Comparison of ENCODE assay signal across 15 cellular contexts in genomic region chr9:130022566-130023146, GRCh38. TPM values are rescaled to one million over a fixed set of nuclear protein-coding genes. Genes with fewer than 3 reads are reported as not detected.
A peak's percentile ranks its signal among the peaks of the same experiment; 100 is the strongest.
DNase-seq lines count a peak whose midpoint lies in the region; ATAC-seq, FAIRE-seq and TF ChIP-seq lines count a peak whose summit lies in the region.
"Had no signal": no experiment of that assay in that cellular context is flagged by ENCODE, and none has a peak within 500 bp of the region (broad histone marks: within the 10 kb centered on the region; RNA-seq: fewer than 3 reads in every experiment).

No MANE protein-coding gene starts in this region.

- DNase-seq in CD4-positive, alpha-beta memory T cell: no peak
- DNase-seq in activated naive CD8-positive, alpha-beta T cell treated with anti-CD3 and anti-CD28 coated beads for 36 hours: no peak
- DNase-seq in prostate gland (ENCODE audit: low spot score) (no peak), H9 (no peak), WERI-Rb-1 (no peak), urothelium cell line (ENCODE audit: low spot score) (no peak)
- DNase-seq: caudate nucleus; NCI-H1092 treated with DMSO at 0.1 percent for 48 hours; NCI-H446; stimulated activated CD4-positive, alpha-beta T cell treated with anti-CD3 and anti-CD28 coated beads, Interleukin-4, amount 100 ng/mL, for 1 hour had no signal

- H3K56ac ChIP-seq in H9 (ENCODE audit: insufficient read length, low read depth, low read length): no peak overlapping the region

- H2AFZ ChIP-seq in H9 (ENCODE audit: low read length): no peak overlapping the region

- H4K20me1 ChIP-seq in H9 (ENCODE audit: control insufficient read depth, insufficient read depth, insufficient read length): no peaks in the 10 kb centered on the region

- H3K18ac ChIP-seq in H9 (ENCODE audit: insufficient read length, low read depth, low read length): no peak overlapping the region

- ATAC-seq in GM21447 (IDR thresholded peaks at IDR 0.05; ENCODE audit: unreplicated experiment): peak; percentile 10
- ATAC-seq in HG02973 (IDR thresholded peaks at IDR 0.05; ENCODE audit: unreplicated experiment): no peak
- ATAC-seq: HCT116 had no signal

- no peak for FAIRE-seq in urothelium cell line (lab: Jason Lieb, UNC)
- FAIRE-seq: D721Med had no signal

- no peak overlapping the region for H2BK20ac ChIP-seq in H9 (ENCODE audit: low read depth, low read length, poor library complexity, severe bottlenecking)

- H4K5ac ChIP-seq in H9 (ENCODE audit: insufficient read length, low read depth, low read length): no peak overlapping the region

- TF ChIP-seq CTCF in prostate gland (IDR thresholded peaks at IDR 0.05) (no peak), H9 (conservative IDR thresholded peaks at IDR 0.05) (no peak), WERI-Rb-1 (IDR thresholded peaks at IDR 0.05; ENCODE audit: low read depth, low read length) (no peak)

- no peak for TF ChIP-seq POLR2A in prostate gland (IDR thresholded peaks at IDR 0.05)

- WGBS in prostate gland: 79% methylated on average over 8 of the region's 8 CpGs
- no CpG with 5 or more reads among the region's 8 CpGs for WGBS in H9 (ENCODE audit: extremely low coverage, insufficient read length, low lambda C conversion rate)

- H3K27me3 ChIP-seq in CD4-positive, alpha-beta memory T cell (ENCODE audit: insufficient read depth, low read length): no peaks in the 10 kb centered on the region
- H3K27me3 ChIP-seq in prostate gland (replicated peaks; ENCODE audit: insufficient read depth): no peaks in the 10 kb centered on the region
- no peaks in the 10 kb centered on the region for H3K27me3 ChIP-seq in H9 (ENCODE audit: insufficient read depth, low read length)
- no peaks in the 10 kb centered on the region for H3K27me3 ChIP-seq in WERI-Rb-1 (ENCODE audit: insufficient read depth, low read depth, severe bottlenecking)

- no peaks in the 10 kb centered on the region for H3K36me3 ChIP-seq in CD4-positive, alpha-beta memory T cell (ENCODE audit: insufficient read depth, low read length)
- H3K36me3 ChIP-seq in prostate gland (no peaks in the 10 kb centered on the region), WERI-Rb-1 (no peaks in the 10 kb centered on the region)

- no peak overlapping the region for H3K9ac ChIP-seq in H9 (ENCODE audit: extremely low read depth, insufficient read length, low read length)

- intact Hi-C loops in CD4-positive, alpha-beta memory T cell (cut with micrococcal nuclease): loop anchor here (2.0 kb wide), 1 partner anchor 14 kb away; no protein-coding TSS in a partner anchor
- intact Hi-C loops in prostate gland (cut with DNase I): no loop called here

- H3K36me3 Mint-ChIP-seq in CD4-positive, alpha-beta memory T cell: peaks cover 16 to 57% of the 10 kb centered on the region in 2 donors
- peaks cover 65% of the 10 kb centered on the region for H3K36me3 Mint-ChIP-seq in activated naive CD8-positive, alpha-beta T cell treated with anti-CD3 and anti-CD28 coated beads for 36 hours
- H3K36me3 Mint-ChIP-seq in H9 (ENCODE audit: insufficient read depth in 1 of 3, low read depth in 3 of 3): no peaks in the 10 kb centered on the region; a peak in 1 of 7 replicates

- POLR2A ChIA-PET in CD4-positive, alpha-beta memory T cell (lab: Charles Lee; ENCODE audit: partially characterized antibody): interaction anchor here (0.6 to 2.7 kb wide), 8 partner anchors 9 to 78 kb away, joined by 3 to 14 read pairs (median 4); partner anchors contain the start of gene FNBP1

- H3K4me3 ChIP-seq in CD4-positive, alpha-beta memory T cell (ENCODE audit: low read length in 2 of 2): no peak overlapping the region
- no peak overlapping the region for H3K4me3 ChIP-seq in prostate gland
- no peak overlapping the region for H3K4me3 ChIP-seq in WERI-Rb-1 (ENCODE audit: low read depth, low read length)

- H3K9me3 Mint-ChIP-seq in CD4-positive, alpha-beta memory T cell: peaks cover 0 to 2% (median 0%) of the 10 kb centered on the region in 8 donors
- H3K9me3 Mint-ChIP-seq in activated naive CD8-positive, alpha-beta T cell treated with anti-CD3 and anti-CD28 coated beads for 36 hours: no peaks in the 10 kb centered on the region
- H3K9me3 Mint-ChIP-seq in H9: no peaks in the 10 kb centered on the region

- H3T11ph ChIP-seq in H9 (ENCODE audit: low read length): no peak overlapping the region

- no peak overlapping the region for H2BK5ac ChIP-seq in H9 (ENCODE audit: insufficient read length, low read length)

- no peak overlapping the region for H2BK15ac ChIP-seq in H9 (ENCODE audit: low read depth, low read length)

- H2BK12ac ChIP-seq in H9 (ENCODE audit: insufficient read length, low read depth, low read length): no peak overlapping the region

- peaks cover 90% of the 10 kb centered on the region for H3K4me1 ChIP-seq in CD4-positive, alpha-beta memory T cell (ENCODE audit: insufficient read depth, low read length)
- peaks cover 8% of the 10 kb centered on the region for H3K4me1 ChIP-seq in prostate gland (replicated peaks)
- H3K4me1 ChIP-seq in H9 (ENCODE audit: insufficient read depth, low read length): no peaks in the 10 kb centered on the region; the same call in 1 of the 2 replicates

- H3K27me3 Mint-ChIP-seq in CD4-positive, alpha-beta memory T cell: no peaks in the 10 kb centered on the region
- no peaks in the 10 kb centered on the region for H3K27me3 Mint-ChIP-seq in activated naive CD8-positive, alpha-beta T cell treated with anti-CD3 and anti-CD28 coated beads for 36 hours
- H3K27me3 Mint-ChIP-seq in H9 (ENCODE audit: low read depth): no peaks in the 10 kb centered on the region

- H3K4me2 ChIP-seq in H9 (ENCODE audit: insufficient read depth, insufficient read length, low read length): no peak overlapping the region

- H3K4me3 Mint-ChIP-seq in CD4-positive, alpha-beta memory T cell: peak overlapping the region in 6 of 8 donors; percentile 40 to 70 (median 59)
- no peak overlapping the region for H3K4me3 Mint-ChIP-seq in activated naive CD8-positive, alpha-beta T cell treated with anti-CD3 and anti-CD28 coated beads for 36 hours
- no peak overlapping the region for H3K4me3 Mint-ChIP-seq in H9

- CTCF ChIA-PET in CD4-positive, alpha-beta memory T cell (lab: Charles Lee; ENCODE audit: partially characterized antibody): interaction anchor here (1.6 kb wide), 1 partner anchor 10 kb away, joined by 3 read pairs; no protein-coding TSS in a partner anchor

- no peak overlapping the region for H3K23ac ChIP-seq in H9 (ENCODE audit: insufficient read length, low read depth, low read length)

- no peak overlapping the region for H4K91ac ChIP-seq in H9 (ENCODE audit: insufficient read length, low read depth, low read length)

- H3K4me1 Mint-ChIP-seq in CD4-positive, alpha-beta memory T cell: peaks cover 65 to 95% (median 75%) of the 10 kb centered on the region in 4 donors
- peaks cover 86% of the 10 kb centered on the region for H3K4me1 Mint-ChIP-seq in activated naive CD8-positive, alpha-beta T cell treated with anti-CD3 and anti-CD28 coated beads for 36 hours
- peaks cover 3 to 8% of the 10 kb centered on the region in 2 experiments; a peak in 2 of 4 replicates for H3K4me1 Mint-ChIP-seq in H9

- no peaks in the 10 kb centered on the region for H3K9me3 ChIP-seq in CD4-positive, alpha-beta memory T cell (ENCODE audit: control insufficient read depth in 1 of 2, low read length in 2 of 2)
- H3K9me3 ChIP-seq in prostate gland: no peaks in the 10 kb centered on the region
- no peaks in the 10 kb centered on the region for H3K9me3 ChIP-seq in H9 (ENCODE audit: control insufficient read depth, low read depth, low read length)
- no peaks in the 10 kb centered on the region for H3K9me3 ChIP-seq in WERI-Rb-1 (ENCODE audit: severe bottlenecking)

- no peak overlapping the region for H2BK120ac ChIP-seq in H9 (ENCODE audit: low read depth, low read length, poor library complexity, severe bottlenecking)

- H2AK5ac ChIP-seq in H9 (ENCODE audit: insufficient read length, low read length): no peak overlapping the region

- no peaks in the 10 kb centered on the region for H3K79me1 ChIP-seq in H9 (ENCODE audit: insufficient read depth, low read depth, low read length, poor library complexity, severe bottlenecking)

- no peak overlapping the region for H4K8ac ChIP-seq in H9 (replicated peaks; ENCODE audit: insufficient read length, low read depth, low read length)

- H3K23me2 ChIP-seq in H9 (ENCODE audit: insufficient read length, low read depth, low read length, poor library complexity, severe bottlenecking): no peaks in the 10 kb centered on the region

- no peak overlapping the region for H3K14ac ChIP-seq in H9 (ENCODE audit: insufficient read depth, low read length)

- no peaks in the 10 kb centered on the region; the same call in 1 of the 2 replicates for H3K79me2 ChIP-seq in H9 (ENCODE audit: insufficient read depth, low read length)

- H3K4ac ChIP-seq in H9 (ENCODE audit: low read depth, low read length): no peak overlapping the region

- H3K27ac ChIP-seq in CD4-positive, alpha-beta memory T cell (ENCODE audit: low read depth, low read length): peak overlapping the region; percentile 39
- H3K27ac ChIP-seq in prostate gland (peak overlapping the region; percentile 50 to 68), H9 (ENCODE audit: insufficient read length, low read depth, low read length) (no peak overlapping the region), WERI-Rb-1 (no peak overlapping the region)
- H3K27ac ChIP-seq: RWPE1 had no signal

- peak overlapping the region; percentile 58 to 95 (median 79) for H3K27ac Mint-ChIP-seq in CD4-positive, alpha-beta memory T cell
- H3K27ac Mint-ChIP-seq in activated naive CD8-positive, alpha-beta T cell treated with anti-CD3 and anti-CD28 coated beads for 36 hours: peak overlapping the region; percentile 73
- H3K27ac Mint-ChIP-seq in H9: no peak overlapping the region

RNA-seq across cellular contexts. Expression of gene FNBP1, which starts 20.3 kb away (rescaled TPM):
- 100 to 1,000 TPM; 197 to 202 TPM for total RNA-seq in CD4-positive, alpha-beta memory T cell
- 100 to 1,000 TPM; 143 to 165 TPM for polyA plus RNA-seq in CD4-positive, alpha-beta memory T cell
- 100 to 1,000 TPM; 198 TPM for total RNA-seq in activated naive CD8-positive, alpha-beta T cell treated with anti-CD3 and anti-CD28 coated beads for 36 hours
- total RNA-seq in prostate gland (10 to 100 TPM; 34.6 to 93.7 TPM), H9 (2021) (35.9 and 36.5 TPM in 2 replicates)

RNA-seq across cellular contexts. Expression of gene GPR107, which starts 31.1 kb away (rescaled TPM):
- total RNA-seq in CD4-positive, alpha-beta memory T cell: 10 to 100 TPM; 23.8 to 24.4 TPM
- polyA plus RNA-seq in CD4-positive, alpha-beta memory T cell: 1 to 10 TPM; 2.2 to 3.3 TPM
- 10 to 100 TPM; 17.7 to 19.4 TPM for total RNA-seq in activated naive CD8-positive, alpha-beta T cell treated with anti-CD3 and anti-CD28 coated beads for 36 hours
- total RNA-seq in prostate gland: 10 to 100 TPM; 36.3 to 51.5 TPM
- 38.0 and 38.6 TPM in 2 replicates for total RNA-seq in H9 (2021)

Comparison
In these comparisons a context has a peak if more than half of its experiments do, and no peak if none do; other contexts are left out.
1. H3K27ac ChIP-seq: peak in CD4-positive, alpha-beta memory T cell (single experiment) and prostate gland (2 of 2); none in H9 (single experiment) and WERI-Rb-1 (single experiment).
2. H3K27ac Mint-ChIP-seq: peak in CD4-positive, alpha-beta memory T cell (7 of 7) and activated naive CD8-positive, alpha-beta T cell treated with anti-CD3 and anti-CD28 coated beads for 36 hours (single experiment); none in H9 (0 of 3).
3. H3K4me3 Mint-ChIP-seq: peak in CD4-positive, alpha-beta memory T cell (6 of 8); none in activated naive CD8-positive, alpha-beta T cell treated with anti-CD3 and anti-CD28 coated beads for 36 hours (single experiment) and H9 (0 of 2).